In the genomic region with DNA sequence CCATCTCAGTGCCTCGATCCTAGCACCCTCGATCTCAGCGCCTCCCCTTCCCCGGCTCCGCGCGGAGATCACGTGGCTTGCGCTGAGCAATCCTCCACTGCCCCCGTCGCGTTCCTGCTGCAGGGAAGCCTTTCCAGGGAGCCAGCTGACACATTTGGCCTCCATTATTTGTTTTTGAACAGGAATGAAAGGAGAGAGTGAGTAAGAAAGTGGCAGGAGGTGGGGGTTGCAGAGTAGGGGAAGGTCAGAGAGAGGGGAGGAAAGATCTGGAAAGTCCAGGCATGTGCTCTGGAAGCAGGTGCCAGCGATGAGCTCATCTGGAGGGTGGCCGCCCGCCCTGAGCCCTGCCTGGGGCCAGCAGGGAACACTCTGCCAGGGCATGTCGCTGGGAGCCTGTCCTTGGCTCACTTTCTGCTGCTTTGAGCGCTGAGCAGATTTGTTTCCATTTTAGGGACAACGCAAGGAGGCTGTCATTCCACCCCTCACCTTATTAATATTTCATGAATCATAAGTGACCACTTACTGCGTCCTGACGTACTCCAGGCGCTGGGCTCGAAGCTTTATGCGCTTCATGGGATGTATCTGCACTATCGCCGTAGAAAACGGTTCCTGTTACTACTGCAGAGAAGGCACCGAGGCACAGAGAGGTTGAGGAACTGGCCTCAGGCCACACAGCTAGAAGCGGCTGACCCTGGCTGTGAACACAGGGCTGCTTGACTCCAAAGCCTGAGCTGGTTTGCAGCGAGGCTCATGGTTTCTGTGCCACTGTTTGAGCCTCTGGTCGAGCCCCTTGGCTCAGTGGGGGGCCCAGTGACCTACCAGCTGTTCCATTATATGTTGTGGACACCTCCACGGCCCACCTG, we compare ENCODE assay signal across 8 cellular contexts.
DNase-seq lines count a peak whose midpoint lies in the region; ATAC-seq and TF ChIP-seq lines count a peak whose summit lies in the region.

No MANE protein-coding gene starts in this region.

- peak overlapping the region; percentile 79 for H3K27ac Mint-ChIP-seq in MCF 10A (ENCODE audit: low read depth, unreplicated experiment)
- H3K27ac Mint-ChIP-seq in stimulated activated naive B cell treated with anti-CD40 and anti-IgM and Interleukin-4, amounts not matched to agents 10 μg/mL and 1 μg/mL and 100 μg/mL, for 72 hours = peak overlapping the region; percentile 65

- intact Hi-C loops in MCF 10A (cut with micrococcal nuclease) = loop anchor here (2.0 kb wide), 1 partner anchor 137 kb away; no protein-coding TSS in a partner anchor

- no peaks in the 10 kb centered on the region for H3K27me3 Mint-ChIP-seq in MCF 10A (ENCODE audit: insufficient read depth, unreplicated experiment)
- H3K27me3 Mint-ChIP-seq in stimulated activated naive B cell treated with anti-CD40 and anti-IgM and Interleukin-4, amounts not matched to agents 10 μg/mL and 1 μg/mL and 100 μg/mL, for 72 hours = no peaks in the 10 kb centered on the region

- H3K36me3 Mint-ChIP-seq in MCF 10A (ENCODE audit: insufficient read depth, unreplicated experiment) = peaks cover 61% of the 10 kb centered on the region
- peaks cover 5 to 14% of the 10 kb centered on the region in 2 donors for H3K36me3 Mint-ChIP-seq in stimulated activated naive B cell treated with anti-CD40 and anti-IgM and Interleukin-4, amounts not matched to agents 10 μg/mL and 1 μg/mL and 100 μg/mL, for 72 hours

- peaks cover 57% of the 10 kb centered on the region for H3K4me1 Mint-ChIP-seq in MCF 10A (ENCODE audit: insufficient read depth, unreplicated experiment)
- H3K4me1 Mint-ChIP-seq in stimulated activated naive B cell treated with anti-CD40 and anti-IgM and Interleukin-4, amounts not matched to agents 10 μg/mL and 1 μg/mL and 100 μg/mL, for 72 hours = peaks cover 57 to 68% of the 10 kb centered on the region in 2 donors

- DNase-seq in HS-5 (ENCODE audit: low read depth) (peak; percentile 67), MCF 10A (ENCODE audit: unreplicated experiment) (peak; percentile 90), kidney glomerular epithelial cell (lab: John Stamatoyannopoulos, UW) (peak; percentile 83), NCI-H187 (lab: John Stamatoyannopoulos, UW) (no peak), UCSD-AML1 (lab: John Stamatoyannopoulos, UW; ENCODE audit: unreplicated experiment) (no peak), COR-L47 (lab: John Stamatoyannopoulos, UW) (no peak), GF-D8 (lab: John Stamatoyannopoulos, UW) (no peak)
- DNase-seq in stimulated activated naive B cell treated with anti-CD40 and anti-IgM and Interleukin-4, amounts not matched to agents 10 μg/mL and 1 μg/mL and 100 μg/mL, for 72 hours = no peak

- POLR2A ChIA-PET in MCF 10A (lab: Yijun Ruan, JAX) = interaction anchor here (0.6 to 10.0 kb wide), 13 partner anchors 8 to 535 kb away, joined by 3 to 112 read pairs (median 7); a partner anchor contains a TSS

- CTCF ChIA-PET in MCF 10A (lab: Yijun Ruan, JAX) = interaction anchor here (1.0 to 1.6 kb wide), 2 partner anchors 11 to 93 kb away, joined by 3 to 4 read pairs; no protein-coding TSS in a partner anchor

- H3K9me3 Mint-ChIP-seq in MCF 10A (ENCODE audit: unreplicated experiment) = no peaks in the 10 kb centered on the region
- no peaks in the 10 kb centered on the region for H3K9me3 Mint-ChIP-seq in stimulated activated naive B cell treated with anti-CD40 and anti-IgM and Interleukin-4, amounts not matched to agents 10 μg/mL and 1 μg/mL and 100 μg/mL, for 72 hours

- no peak for ATAC-seq in stimulated activated naive B cell treated with anti-CD40 and anti-IgM and Interleukin-4, amounts not matched to agents 10 μg/mL and 1 μg/mL and 100 μg/mL, for 72 hours (replicated peaks)

- no TSS peak for BruUV-seq in MCF 10A (replicated peaks; lab: Mats Ljungman, UMichigan)

- TF ChIP-seq CTCF in MCF 10A (IDR thresholded peaks at IDR 0.05; ENCODE audit: unreplicated experiment) = no peak

- peak overlapping the region; percentile 56 for H3K4me3 Mint-ChIP-seq in MCF 10A (ENCODE audit: unreplicated experiment)
- no peak overlapping the region for H3K4me3 Mint-ChIP-seq in stimulated activated naive B cell treated with anti-CD40 and anti-IgM and Interleukin-4, amounts not matched to agents 10 μg/mL and 1 μg/mL and 100 μg/mL, for 72 hours

Comparison
In these comparisons a context has a peak if more than half of its experiments do, and no peak if none do; other contexts are left out.
1. DNase-seq: peak in HS-5 (single experiment), MCF 10A (single experiment) and kidney glomerular epithelial cell (single experiment); none in stimulated activated naive B cell treated with anti-CD40 and anti-IgM and Interleukin-4, amounts not matched to agents 10 μg/mL and 1 μg/mL and 100 μg/mL, for 72 hours (single experiment), NCI-H187 (0 of 2), UCSD-AML1 (single experiment), COR-L47 (single experiment) and GF-D8 (single experiment).